ENCODE assay signal across 1 cellular context in the genomic region with DNA sequence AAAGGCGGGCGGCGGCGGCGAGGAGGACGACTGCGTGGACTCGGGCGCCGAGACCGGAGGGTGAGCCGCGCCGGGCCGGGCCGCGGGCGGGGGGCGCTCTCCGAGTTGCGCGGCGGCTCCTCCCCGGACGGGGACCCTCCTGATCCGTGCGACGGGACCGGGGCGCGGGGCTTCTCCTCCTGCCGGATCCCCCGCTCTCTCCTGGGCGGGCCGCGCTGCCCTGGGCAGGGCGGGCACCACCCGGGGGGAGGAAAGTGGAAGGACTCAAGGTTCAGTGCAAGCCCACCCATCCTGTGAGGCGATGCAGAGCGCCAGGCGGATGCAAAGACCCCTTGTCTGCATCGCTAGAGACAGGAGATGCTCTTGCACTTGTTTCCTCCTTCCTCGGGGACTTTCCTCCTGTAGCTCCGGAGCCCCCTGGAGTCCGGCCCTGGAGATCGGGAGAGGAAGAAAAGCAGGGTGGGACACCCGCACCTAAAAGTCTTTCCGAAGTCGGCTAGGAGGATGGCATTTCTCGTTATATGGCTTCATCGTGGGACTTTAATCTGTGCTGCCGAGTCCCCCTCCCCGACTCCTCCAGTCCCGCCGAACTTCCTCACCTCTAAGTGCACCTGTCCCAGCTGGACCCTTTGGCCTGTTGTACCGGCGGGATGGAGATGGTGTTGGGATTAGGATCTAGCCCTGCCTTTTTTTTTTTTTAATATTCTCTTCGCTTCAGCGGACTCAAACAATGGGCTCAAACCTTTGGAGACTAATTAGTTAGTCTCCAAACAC.
TF ChIP-seq lines count a peak whose summit lies in the region.

No MANE protein-coding gene starts in this region.

TF ChIP-seq in HCT116, 20 proteins besides CTCF, POLR2A, EP300 and RAD21 (continued from another document):
- TF ChIP-seq, protein P1, sequence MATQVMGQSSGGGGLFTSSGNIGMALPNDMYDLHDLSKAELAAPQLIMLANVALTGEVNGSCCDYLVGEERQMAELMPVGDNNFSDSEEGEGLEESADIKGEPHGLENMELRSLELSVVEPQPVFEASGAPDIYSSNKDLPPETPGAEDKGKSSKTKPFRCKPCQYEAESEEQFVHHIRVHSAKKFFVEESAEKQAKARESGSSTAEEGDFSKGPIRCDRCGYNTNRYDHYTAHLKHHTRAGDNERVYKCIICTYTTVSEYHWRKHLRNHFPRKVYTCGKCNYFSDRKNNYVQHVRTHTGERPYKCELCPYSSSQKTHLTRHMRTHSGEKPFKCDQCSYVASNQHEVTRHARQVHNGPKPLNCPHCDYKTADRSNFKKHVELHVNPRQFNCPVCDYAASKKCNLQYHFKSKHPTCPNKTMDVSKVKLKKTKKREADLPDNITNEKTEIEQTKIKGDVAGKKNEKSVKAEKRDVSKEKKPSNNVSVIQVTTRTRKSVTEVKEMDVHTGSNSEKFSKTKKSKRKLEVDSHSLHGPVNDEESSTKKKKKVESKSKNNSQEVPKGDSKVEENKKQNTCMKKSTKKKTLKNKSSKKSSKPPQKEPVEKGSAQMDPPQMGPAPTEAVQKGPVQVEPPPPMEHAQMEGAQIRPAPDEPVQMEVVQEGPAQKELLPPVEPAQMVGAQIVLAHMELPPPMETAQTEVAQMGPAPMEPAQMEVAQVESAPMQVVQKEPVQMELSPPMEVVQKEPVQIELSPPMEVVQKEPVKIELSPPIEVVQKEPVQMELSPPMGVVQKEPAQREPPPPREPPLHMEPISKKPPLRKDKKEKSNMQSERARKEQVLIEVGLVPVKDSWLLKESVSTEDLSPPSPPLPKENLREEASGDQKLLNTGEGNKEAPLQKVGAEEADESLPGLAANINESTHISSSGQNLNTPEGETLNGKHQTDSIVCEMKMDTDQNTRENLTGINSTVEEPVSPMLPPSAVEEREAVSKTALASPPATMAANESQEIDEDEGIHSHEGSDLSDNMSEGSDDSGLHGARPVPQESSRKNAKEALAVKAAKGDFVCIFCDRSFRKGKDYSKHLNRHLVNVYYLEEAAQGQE (IDR thresholded peaks at IDR 0.05; ENCODE audit: low read depth) = no peak
- no peak for TF ChIP-seq EGR1 (IDR thresholded peaks at IDR 0.05; ENCODE audit: low read depth)
- TF ChIP-seq ELF1 (IDR thresholded peaks at IDR 0.05; ENCODE audit: borderline replicate concordance, low read depth) = no peak
- TF ChIP-seq, protein P2, sequence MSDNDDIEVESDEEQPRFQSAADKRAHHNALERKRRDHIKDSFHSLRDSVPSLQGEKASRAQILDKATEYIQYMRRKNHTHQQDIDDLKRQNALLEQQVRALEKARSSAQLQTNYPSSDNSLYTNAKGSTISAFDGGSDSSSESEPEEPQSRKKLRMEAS (IDR thresholded peaks at IDR 0.05) = no peak
- TF ChIP-seq, protein P3, sequence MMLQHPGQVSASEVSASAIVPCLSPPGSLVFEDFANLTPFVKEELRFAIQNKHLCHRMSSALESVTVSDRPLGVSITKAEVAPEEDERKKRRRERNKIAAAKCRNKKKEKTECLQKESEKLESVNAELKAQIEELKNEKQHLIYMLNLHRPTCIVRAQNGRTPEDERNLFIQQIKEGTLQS (IDR thresholded peaks at IDR 0.05) = no peak
- no peak for TF ChIP-seq FOSL1 (IDR thresholded peaks at IDR 0.05; ENCODE audit: low read depth)
- TF ChIP-seq, protein P4, sequence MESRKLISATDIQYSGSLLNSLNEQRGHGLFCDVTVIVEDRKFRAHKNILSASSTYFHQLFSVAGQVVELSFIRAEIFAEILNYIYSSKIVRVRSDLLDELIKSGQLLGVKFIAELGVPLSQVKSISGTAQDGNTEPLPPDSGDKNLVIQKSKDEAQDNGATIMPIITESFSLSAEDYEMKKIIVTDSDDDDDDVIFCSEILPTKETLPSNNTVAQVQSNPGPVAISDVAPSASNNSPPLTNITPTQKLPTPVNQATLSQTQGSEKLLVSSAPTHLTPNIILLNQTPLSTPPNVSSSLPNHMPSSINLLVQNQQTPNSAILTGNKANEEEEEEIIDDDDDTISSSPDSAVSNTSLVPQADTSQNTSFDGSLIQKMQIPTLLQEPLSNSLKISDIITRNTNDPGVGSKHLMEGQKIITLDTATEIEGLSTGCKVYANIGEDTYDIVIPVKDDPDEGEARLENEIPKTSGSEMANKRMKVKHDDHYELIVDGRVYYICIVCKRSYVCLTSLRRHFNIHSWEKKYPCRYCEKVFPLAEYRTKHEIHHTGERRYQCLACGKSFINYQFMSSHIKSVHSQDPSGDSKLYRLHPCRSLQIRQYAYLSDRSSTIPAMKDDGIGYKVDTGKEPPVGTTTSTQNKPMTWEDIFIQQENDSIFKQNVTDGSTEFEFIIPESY (IDR thresholded peaks at IDR 0.05; ENCODE audit: extremely low read depth, insufficient replicate concordance, low read length) = no peak
- TF ChIP-seq ZNF274 (IDR thresholded peaks at IDR 0.05; ENCODE audit: low read depth, low read length) = no peak
- no peak for TF ChIP-seq CEBPB (IDR thresholded peaks at IDR 0.05; ENCODE audit: low read depth)
- TF ChIP-seq SRF (IDR thresholded peaks at IDR 0.05; ENCODE audit: low read depth) = no peak
- no peak for TF ChIP-seq POLR2AphosphoS5 (IDR thresholded peaks at IDR 0.05; ENCODE audit: low read depth, low read length)
TF ChIP-seq in HCT116: peak in this region for 0.
